In genomic region chr11:65652511-65653228, GRCh38 we compare ENCODE assay signal across 8 cellular contexts. TPM values are rescaled to one million over a fixed set of nuclear protein-coding genes. Genes with fewer than 3 reads are reported as not detected.
DNase-seq lines count a peak whose midpoint lies in the region; TF ChIP-seq lines count a peak whose summit lies in the region.

No MANE protein-coding gene starts in this region.

- H3K4me1 Mint-ChIP-seq in HFFc6 (ENCODE audit: low read depth): peaks cover 33% of the 10 kb centered on the region
- peaks cover 49% of the 10 kb centered on the region for H3K4me1 Mint-ChIP-seq in activated naive CD4-positive, alpha-beta T cell treated with anti-CD3 and anti-CD28 coated beads, Interleukin-2, amount 50 U/mL, for 24 hours

- DNase-seq in GM04504 (ENCODE audit: low read depth): peak; percentile 87
- DNase-seq in HFFc6: peak; percentile 88
- DNase-seq in NB4 (ENCODE audit: low read depth): peak; percentile 95
- DNase-seq in SK-N-MC (ENCODE audit: low read depth, low spot score): no peak
- DNase-seq in globus pallidus (ENCODE audit: low spot score): peak; percentile 93
- DNase-seq in osteoblast (ENCODE audit: insufficient read length, low spot score, missing footprints): peak; percentile 100
- DNase-seq in testis: peak; percentile 91

- H3K9me3 ChIP-seq in SK-N-MC (ENCODE audit: low read depth, low read length): no peaks in the 10 kb centered on the region
- no peaks in the 10 kb centered on the region for H3K9me3 ChIP-seq in osteoblast (ENCODE audit: low read depth, low read length)
- H3K9me3 ChIP-seq in testis: no peaks in the 10 kb centered on the region

- no peaks in the 10 kb centered on the region for H3K9me3 Mint-ChIP-seq in HFFc6
- no peaks in the 10 kb centered on the region for H3K9me3 Mint-ChIP-seq in activated naive CD4-positive, alpha-beta T cell treated with anti-CD3 and anti-CD28 coated beads, Interleukin-2, amount 50 U/mL, for 24 hours

- H3K4me1 ChIP-seq in osteoblast (ENCODE audit: insufficient read depth, low read length) (peaks cover 19% of the 10 kb centered on the region), testis (peaks cover 21% of the 10 kb centered on the region)

- H4K20me1 ChIP-seq in osteoblast (ENCODE audit: insufficient read depth, low read length): peaks cover 4% of the 10 kb centered on the region

- H3K27me3 ChIP-seq in osteoblast (ENCODE audit: insufficient read depth, low read length): no peaks in the 10 kb centered on the region
- no peaks in the 10 kb centered on the region for H3K27me3 ChIP-seq in testis

- H3K36me3 ChIP-seq in SK-N-MC (ENCODE audit: insufficient read depth, low read length) (peaks cover 34% of the 10 kb centered on the region), osteoblast (ENCODE audit: insufficient read depth, low read length) (peaks cover 50% of the 10 kb centered on the region), testis (ENCODE audit: low read depth, missing control alignments) (no peaks in the 10 kb centered on the region)

- peak overlapping the region; percentile 89 for H2AFZ ChIP-seq in osteoblast (ENCODE audit: low read length)

- H3K9ac ChIP-seq in SK-N-MC (ENCODE audit: insufficient read length): peak overlapping the region; percentile 81

- H3K27me3 Mint-ChIP-seq in HFFc6 (ENCODE audit: insufficient read depth): peaks cover 13% of the 10 kb centered on the region
- H3K27me3 Mint-ChIP-seq in activated naive CD4-positive, alpha-beta T cell treated with anti-CD3 and anti-CD28 coated beads, Interleukin-2, amount 50 U/mL, for 24 hours: no peaks in the 10 kb centered on the region

- intact Hi-C loops in testis (cut with DNase I; ENCODE audit: low total_unique reads): no loop called here

- H3K4me3 Mint-ChIP-seq in HFFc6: peak overlapping the region; percentile 84
- peak overlapping the region; percentile 90 for H3K4me3 Mint-ChIP-seq in activated naive CD4-positive, alpha-beta T cell treated with anti-CD3 and anti-CD28 coated beads, Interleukin-2, amount 50 U/mL, for 24 hours

- peak; percentile 56 for TF ChIP-seq POLR2A in NB4 (IDR thresholded peaks at IDR 0.05; ENCODE audit: extremely low read depth, insufficient read length)
- TF ChIP-seq POLR2A in testis (IDR thresholded peaks at IDR 0.05): no peak

- no peak for TF ChIP-seq CTCF in HFFc6 (IDR thresholded peaks at IDR 0.05)
- TF ChIP-seq CTCF in NB4 (IDR thresholded peaks at IDR 0.05; ENCODE audit: low read depth, low read length): no peak
- TF ChIP-seq CTCF in osteoblast (IDR thresholded peaks at IDR 0.05; ENCODE audit: extremely low read depth, low read depth, low read length): no peak
- no peak for TF ChIP-seq CTCF in testis (IDR thresholded peaks at IDR 0.05)

- H3K36me3 Mint-ChIP-seq in HFFc6 (ENCODE audit: low read depth): peaks cover 29% of the 10 kb centered on the region
- peaks cover 6% of the 10 kb centered on the region for H3K36me3 Mint-ChIP-seq in activated naive CD4-positive, alpha-beta T cell treated with anti-CD3 and anti-CD28 coated beads, Interleukin-2, amount 50 U/mL, for 24 hours

- peak overlapping the region; percentile 93 for H3K27ac Mint-ChIP-seq in HFFc6
- peak overlapping the region; percentile 95 for H3K27ac Mint-ChIP-seq in activated naive CD4-positive, alpha-beta T cell treated with anti-CD3 and anti-CD28 coated beads, Interleukin-2, amount 50 U/mL, for 24 hours

- H3K79me2 ChIP-seq in osteoblast (ENCODE audit: insufficient read depth, low read length): peaks cover 9% of the 10 kb centered on the region

- H3K27ac ChIP-seq in SK-N-MC: peak overlapping the region; percentile 94
- H3K27ac ChIP-seq in osteoblast (ENCODE audit: low read depth, low read length): peak overlapping the region; percentile 82
- peak overlapping the region; percentile 84 to 98 for H3K27ac ChIP-seq in testis

- peak overlapping the region; percentile 81 for H3K4me2 ChIP-seq in osteoblast (ENCODE audit: insufficient read depth, low read length)

- whole genome bisulfite sequencing in testis, 2 donors: 0% methylated on average over 8 to 45 of the region's 68 CpGs

- H3K4me3 ChIP-seq in NB4 (ENCODE audit: low read depth, low read length) (peak overlapping the region; percentile 66), SK-N-MC (peak overlapping the region; percentile 90), osteoblast (ENCODE audit: insufficient read depth, low read length) (peak overlapping the region; percentile 70), testis (peak overlapping the region; percentile 61 to 62)

RNA-seq across cellular contexts. Expression of gene RELA, which starts 10.0 kb away (rescaled TPM):
- total RNA-seq in HFFc6 (2021; fragmentation: NEBNext Ultra II Directional; extraction: Animal tissue kit (Norgen Biotek cat#: 25700)): 10 to 100 TPM; 66.9 to 72.7 (median 69.5) TPM
- total RNA-seq in osteoblast (29.2 and 31.8 TPM in 2 replicates), testis (10 to 100 TPM; 64.9 to 82.0 TPM)
- polyA plus RNA-seq in testis (ENCODE audit: insufficient read depth, low read depth, low replicate concordance): 47.5 TPM

RNA-seq across cellular contexts. Expression of gene SIPA1, which starts 14.8 kb away (rescaled TPM):
- total RNA-seq in HFFc6 (2021; fragmentation: NEBNext Ultra II Directional; extraction: Animal tissue kit (Norgen Biotek cat#: 25700)): 10 to 100 TPM; 23.0 to 41.3 (median 38.3) TPM
- 12.7 and 15.2 TPM in 2 replicates for total RNA-seq in osteoblast
- total RNA-seq in testis: 10 to 100 TPM; 15.2 to 23.5 TPM
- 29.0 TPM for polyA plus RNA-seq in testis (ENCODE audit: insufficient read depth, low read depth, low replicate concordance)

RNA-seq across cellular contexts. Expression of gene PCNX3, which starts 37.1 kb away (rescaled TPM):
- total RNA-seq in HFFc6 (2021; fragmentation: NEBNext Ultra II Directional; extraction: Animal tissue kit (Norgen Biotek cat#: 25700)): 10 to 100 TPM; 51.5 to 66.7 (median 57.3) TPM
- total RNA-seq in osteoblast: 26.5 and 27.9 TPM in 2 replicates
- total RNA-seq in testis: 10 to 100 TPM; 78.4 to 87.6 TPM
- 61.4 TPM for polyA plus RNA-seq in testis (ENCODE audit: insufficient read depth, low read depth, low replicate concordance)

RNA-seq across cellular contexts. Expression of gene MAP3K11, which starts 38.6 kb away (rescaled TPM):
- 10 to 100 TPM; 42.1 to 51.1 (median 46.5) TPM for total RNA-seq in HFFc6 (2021; fragmentation: NEBNext Ultra II Directional; extraction: Animal tissue kit (Norgen Biotek cat#: 25700))
- total RNA-seq in osteoblast (19.4 and 21.4 TPM in 2 replicates), testis (10 to 100 TPM; 68.4 to 75.7 TPM)
- 40.7 TPM for polyA plus RNA-seq in testis (ENCODE audit: insufficient read depth, low read depth, low replicate concordance)

RNA-seq across cellular contexts. Expression of gene KCNK7, which starts 57.1 kb away (rescaled TPM):
- total RNA-seq in HFFc6 (2021; fragmentation: NEBNext Ultra II Directional; extraction: Animal tissue kit (Norgen Biotek cat#: 25700)): under 1 TPM in 3 of 6 experiments, not detected in 3; 0.16 to 0.31 (median 0.30) TPM
- total RNA-seq in osteoblast (0.29 TPM in 1 of 2 replicates, not detected in the other), testis (1 to 10 TPM in 1 of 2 donors, under 1 TPM in 1; 0.99 to 2.5 TPM)
- polyA plus RNA-seq in testis (ENCODE audit: insufficient read depth, low read depth, low replicate concordance): 0.26 TPM
